In genomic region chr15:85072917-85073316, GRCh38 we compare ENCODE assay signal across 17 cellular contexts.
"Had no signal": no experiment of that assay in that cellular context is flagged by ENCODE, and none has a peak within 500 bp of the region (broad histone marks: within the 10 kb centered on the region; RNA-seq: fewer than 3 reads in every experiment).

No MANE protein-coding gene starts in this region.

- H3K9me3 Mint-ChIP-seq: neural crest cell had no signal

- H3K27me3 Mint-ChIP-seq: activated CD8-positive, alpha-beta memory T cell treated with anti-CD3 and anti-CD28 coated beads, Interleukin-2, amount 10 ng/mL, durations not matched to agents 7 days and 5 days; progenitor cell of endocrine pancreas had no signal

- H3K27ac Mint-ChIP-seq: activated CD8-positive, alpha-beta memory T cell treated with anti-CD3 and anti-CD28 coated beads, Interleukin-2, amount 10 ng/mL, durations not matched to agents 7 days and 5 days; progenitor cell of endocrine pancreas had no signal

- H3K36me3 ChIP-seq: brain microvascular endothelial cell had no signal

- H3K9me3 ChIP-seq: SJCRH30, thoracic aorta, upper lobe of left lung had no signal

- H3K27me3 ChIP-seq: brain microvascular endothelial cell, SJCRH30, upper lobe of left lung had no signal

- H3K4me3 Mint-ChIP-seq: activated CD8-positive, alpha-beta memory T cell treated with anti-CD3 and anti-CD28 coated beads, Interleukin-2, amount 10 ng/mL, durations not matched to agents 7 days and 5 days; neural crest cell had no signal

- FAIRE-seq: colon, kidney had no signal

- H3K4me1 Mint-ChIP-seq: neural crest cell had no signal

- H3K4me3 ChIP-seq: SJCRH30, thoracic aorta, upper lobe of left lung had no signal

- DNase-seq: activated CD4-positive, CD25-positive, alpha-beta regulatory T cell; activated gamma-delta T cell treated with Interleukin-2 at 50 U/mL for 16 hours; aorta; central memory CD4-positive, alpha-beta T cell; erythroblast; foreskin melanocyte; glutamatergic neuron; kidney; SJCRH30; T1000; upper lobe of left lung had no signal

- H3K4me1 ChIP-seq: SJCRH30, upper lobe of left lung had no signal

- H3K27ac ChIP-seq: brain microvascular endothelial cell, SJCRH30, thoracic aorta, upper lobe of left lung had no signal
